7 cellular contexts compared by ENCODE assay signal in genomic region chr13:51562011-51562671, GRCh38. TPM values are rescaled to one million over a fixed set of nuclear protein-coding genes. Genes with fewer than 3 reads are reported as not detected.
DNase-seq lines count a peak whose midpoint lies in the region; ATAC-seq and TF ChIP-seq lines count a peak whose summit lies in the region.

No MANE protein-coding gene starts in this region.

- peak overlapping the region; percentile 32 for H2AFZ ChIP-seq in osteoblast (ENCODE audit: low read length)

- H4K20me1 ChIP-seq in osteoblast (ENCODE audit: insufficient read depth, low read length): no peaks in the 10 kb centered on the region

- H3K27ac ChIP-seq in osteoblast (ENCODE audit: low read depth, low read length): no peak overlapping the region

- H3K4me2 ChIP-seq in osteoblast (ENCODE audit: insufficient read depth, low read length): no peak overlapping the region

- H3K27me3 ChIP-seq in osteoblast (ENCODE audit: insufficient read depth, low read length): no peaks in the 10 kb centered on the region
- H3K27me3 ChIP-seq in H7 (ENCODE audit: control insufficient read depth, insufficient read depth, low read length): no peaks in the 10 kb centered on the region

- no peaks in the 10 kb centered on the region for H3K9me3 ChIP-seq in osteoblast (ENCODE audit: low read depth, low read length)

- peak; percentile 50 to 70 for DNase-seq in NOMO-1 (lab: John Stamatoyannopoulos, UW; ENCODE audit: unreplicated experiment in 2 of 2)
- DNase-seq in osteoblast (ENCODE audit: insufficient read length, low spot score, missing footprints): no peak
- no peak for DNase-seq in DMS53 treated with DMSO at 0.1 percent for 48 hours (lab: John Stamatoyannopoulos, UW; ENCODE audit: unreplicated experiment)
- DNase-seq in WTC11 (ENCODE audit: low spot score): no peak
- no peak for DNase-seq in H7

- peaks cover 3% of the 10 kb centered on the region; the same call in 1 of the 2 replicates for H3K4me1 Mint-ChIP-seq in WTC11

- POLR2A ChIA-PET in WTC11 (lab: Charles Lee): no interaction called here

- H3K9me3 Mint-ChIP-seq in WTC11: peaks cover 17% of the 10 kb centered on the region

- H3K36me3 Mint-ChIP-seq in WTC11: peaks cover 9% of the 10 kb centered on the region

- no peaks in the 10 kb centered on the region for H3K36me3 ChIP-seq in osteoblast (ENCODE audit: insufficient read depth, low read length)
- no peaks in the 10 kb centered on the region for H3K36me3 ChIP-seq in H7 (replicated peaks; ENCODE audit: control insufficient read depth, insufficient read depth, low read length)

- H3K4me3 Mint-ChIP-seq in WTC11: no peak overlapping the region

- no peak overlapping the region for H3K4me3 ChIP-seq in osteoblast (ENCODE audit: insufficient read depth, low read length)
- H3K4me3 ChIP-seq in H7 (ENCODE audit: insufficient read depth, low read depth, low read length): no peak overlapping the region

- H3K27me3 Mint-ChIP-seq in WTC11 (ENCODE audit: low read depth): peaks cover 3% of the 10 kb centered on the region; the same call in 1 of the 2 replicates

- CTCF ChIA-PET in WTC11 (lab: Charles Lee): no interaction called here

- H3K4me1 ChIP-seq in osteoblast (ENCODE audit: insufficient read depth, low read length): peaks cover 16% of the 10 kb centered on the region

- TF ChIP-seq CTCF in osteoblast (IDR thresholded peaks at IDR 0.05; ENCODE audit: extremely low read depth, low read depth, low read length) (no peak), WTC11 (IDR thresholded peaks at IDR 0.05) (no peak)

- H3K79me2 ChIP-seq in osteoblast (ENCODE audit: insufficient read depth, low read length): no peaks in the 10 kb centered on the region

- H3K27ac Mint-ChIP-seq in WTC11: no peak overlapping the region

- ATAC-seq in GM19025 (IDR thresholded peaks at IDR 0.05; ENCODE audit: low read depth, unreplicated experiment) (peak; percentile 89), HG02623 (IDR thresholded peaks at IDR 0.05; ENCODE audit: unreplicated experiment) (peak; percentile 79), WTC11 (no peak)

TF ChIP-seq in WTC11, 78 proteins besides CTCF, POLR2A, EP300 and RAD21:
- no peak for TF ChIP-seq SMAD4 (CRISPR knock-in tag; IDR thresholded peaks at IDR 0.05)
- no peak for TF ChIP-seq ZNF512 (CRISPR knock-in tag; IDR thresholded peaks at IDR 0.05; ENCODE audit: borderline replicate concordance)
- no peak for TF ChIP-seq E2F1 (CRISPR knock-in tag; IDR thresholded peaks at IDR 0.05)
- TF ChIP-seq, protein P1, sequence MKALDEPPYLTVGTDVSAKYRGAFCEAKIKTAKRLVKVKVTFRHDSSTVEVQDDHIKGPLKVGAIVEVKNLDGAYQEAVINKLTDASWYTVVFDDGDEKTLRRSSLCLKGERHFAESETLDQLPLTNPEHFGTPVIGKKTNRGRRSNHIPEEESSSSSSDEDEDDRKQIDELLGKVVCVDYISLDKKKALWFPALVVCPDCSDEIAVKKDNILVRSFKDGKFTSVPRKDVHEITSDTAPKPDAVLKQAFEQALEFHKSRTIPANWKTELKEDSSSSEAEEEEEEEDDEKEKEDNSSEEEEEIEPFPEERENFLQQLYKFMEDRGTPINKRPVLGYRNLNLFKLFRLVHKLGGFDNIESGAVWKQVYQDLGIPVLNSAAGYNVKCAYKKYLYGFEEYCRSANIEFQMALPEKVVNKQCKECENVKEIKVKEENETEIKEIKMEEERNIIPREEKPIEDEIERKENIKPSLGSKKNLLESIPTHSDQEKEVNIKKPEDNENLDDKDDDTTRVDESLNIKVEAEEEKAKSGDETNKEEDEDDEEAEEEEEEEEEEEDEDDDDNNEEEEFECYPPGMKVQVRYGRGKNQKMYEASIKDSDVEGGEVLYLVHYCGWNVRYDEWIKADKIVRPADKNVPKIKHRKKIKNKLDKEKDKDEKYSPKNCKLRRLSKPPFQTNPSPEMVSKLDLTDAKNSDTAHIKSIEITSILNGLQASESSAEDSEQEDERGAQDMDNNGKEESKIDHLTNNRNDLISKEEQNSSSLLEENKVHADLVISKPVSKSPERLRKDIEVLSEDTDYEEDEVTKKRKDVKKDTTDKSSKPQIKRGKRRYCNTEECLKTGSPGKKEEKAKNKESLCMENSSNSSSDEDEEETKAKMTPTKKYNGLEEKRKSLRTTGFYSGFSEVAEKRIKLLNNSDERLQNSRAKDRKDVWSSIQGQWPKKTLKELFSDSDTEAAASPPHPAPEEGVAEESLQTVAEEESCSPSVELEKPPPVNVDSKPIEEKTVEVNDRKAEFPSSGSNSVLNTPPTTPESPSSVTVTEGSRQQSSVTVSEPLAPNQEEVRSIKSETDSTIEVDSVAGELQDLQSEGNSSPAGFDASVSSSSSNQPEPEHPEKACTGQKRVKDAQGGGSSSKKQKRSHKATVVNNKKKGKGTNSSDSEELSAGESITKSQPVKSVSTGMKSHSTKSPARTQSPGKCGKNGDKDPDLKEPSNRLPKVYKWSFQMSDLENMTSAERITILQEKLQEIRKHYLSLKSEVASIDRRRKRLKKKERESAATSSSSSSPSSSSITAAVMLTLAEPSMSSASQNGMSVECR (CRISPR knock-in tag; IDR thresholded peaks at IDR 0.05; ENCODE audit: borderline replicate concordance): no peak

RNA-seq across cellular contexts. Expression of gene WDFY2, which starts 22.1 kb away (rescaled TPM):
- total RNA-seq in osteoblast (11.2 and 11.9 TPM in 2 replicates), WTC11 (2021) (22.6 to 25.7 TPM (median 23.7 TPM) in 3 replicates)
- total RNA-seq in H7 (2014; rRNA removed; shearing (Covaris generic)): 5.6 and 13.6 TPM in 2 replicates

Comparison
In these comparisons a context has a peak if more than half of its experiments do, and no peak if none do; other contexts are left out.
1. DNase-seq: peak in NOMO-1 (2 of 2); none in osteoblast (single experiment), DMS53 treated with DMSO at 0.1 percent for 48 hours (single experiment), WTC11 (single experiment) and H7 (single experiment).